In genomic region chr11:2700415-2701211, GRCh38 we compare ENCODE assay signal across 8 cellular contexts. TPM values are rescaled to one million over a fixed set of nuclear protein-coding genes. Genes with fewer than 3 reads are reported as not detected.
DNase-seq lines count a peak whose midpoint lies in the region; ATAC-seq and TF ChIP-seq lines count a peak whose summit lies in the region.

No MANE protein-coding gene starts in this region.

- no peak for TF ChIP-seq CTCF in heart right ventricle (IDR thresholded peaks at IDR 0.05)

- intact Hi-C loops in heart right ventricle (cut with DNase I) = loop anchor here in 1 of 10 donors (10.0 kb wide), 1 partner anchor 64 kb away; no protein-coding TSS in a partner anchor
- intact Hi-C loops in posterior vena cava (cut with DNase I) = loop anchor here in 1 of 2 donors (10.0 kb wide), 1 partner anchor 184 kb away; the partner anchor contains the start of gene CDKN1C

- peak overlapping the region; percentile 60 for H3K4me3 Mint-ChIP-seq in activated naive CD8-positive, alpha-beta T cell

- peak overlapping the region; percentile 67 to 96 (median 94) for H3K27ac ChIP-seq in heart right ventricle

- peak overlapping the region; percentile 45 to 83 (median 76) for H3K4me3 ChIP-seq in heart right ventricle

- WGBS in heart right ventricle, 2 donors = 45 to 51% methylated on average over 34 to 52 of the region's 52 CpGs

- ATAC-seq in GM21786 (IDR thresholded peaks at IDR 0.05; ENCODE audit: unreplicated experiment) (peak; percentile 34), heart right ventricle (peak; percentile 52 to 80 (median 64))

- H3K36me3 ChIP-seq in heart right ventricle = no peaks in the 10 kb centered on the region

- H3K9me3 ChIP-seq in heart right ventricle = peaks cover 0 to under 1% (median 0%) of the 10 kb centered on the region in 11 donors

- no peaks in the 10 kb centered on the region for H3K9me3 Mint-ChIP-seq in activated naive CD8-positive, alpha-beta T cell (ENCODE audit: low read depth)

- H3K36me3 Mint-ChIP-seq in activated naive CD8-positive, alpha-beta T cell = peaks cover 7% of the 10 kb centered on the region

- H3K4me1 Mint-ChIP-seq in activated naive CD8-positive, alpha-beta T cell (ENCODE audit: low read depth) = peaks cover 11% of the 10 kb centered on the region

- DNase-seq in EL (peak; percentile 35), NCI-H146 treated with DMSO at 0.1 percent for 48 hours (lab: John Stamatoyannopoulos, UW; ENCODE audit: unreplicated experiment) (peak; percentile 4), heart right ventricle (peak; percentile 67 to 75), posterior vena cava (ENCODE audit: low spot score) (peak; percentile 91), cortex of kidney (lab: John Stamatoyannopoulos, UW) (no peak), superior temporal gyrus (ENCODE audit: extremely low spot score) (no peak)

- H3K27me3 Mint-ChIP-seq in activated naive CD8-positive, alpha-beta T cell = no peaks in the 10 kb centered on the region

- no peaks in the 10 kb centered on the region for H3K27me3 ChIP-seq in heart right ventricle

- H3K27ac Mint-ChIP-seq in activated naive CD8-positive, alpha-beta T cell = peak overlapping the region; percentile 54

- H3K4me1 ChIP-seq in heart right ventricle = peaks cover 0 to 34% (median 10%) of the 10 kb centered on the region in 9 donors

RNA-seq across cellular contexts. Expression of gene KCNQ1OT1, which starts 0.8 kb away (rescaled TPM):
- total RNA-seq in heart right ventricle (under 1 TPM; 0.28 to 0.56 (median 0.43) TPM), posterior vena cava (1 to 10 TPM; 1.8 to 3.5 TPM)
- polyA plus RNA-seq in heart right ventricle = under 1 TPM; 0.01 to 0.73 TPM

Comparison
In these comparisons a context has a peak if more than half of its experiments do, and no peak if none do; other contexts are left out.
1. DNase-seq: peak in EL (single experiment), NCI-H146 treated with DMSO at 0.1 percent for 48 hours (single experiment), heart right ventricle (2 of 2) and posterior vena cava (single experiment); none in cortex of kidney (single experiment) and superior temporal gyrus (single experiment).